In genomic region chrX:130575831-130576404, GRCh38 we compare ENCODE assay signal across 9 cellular contexts.
DNase-seq lines count a peak whose midpoint lies in the region; ATAC-seq and TF ChIP-seq lines count a peak whose summit lies in the region.
"Had no signal": no experiment of that assay in that cellular context is flagged by ENCODE, and none has a peak within 500 bp of the region (broad histone marks: within the 10 kb centered on the region; RNA-seq: fewer than 3 reads in every experiment).

No MANE protein-coding gene starts in this region.

- H3K36me3 ChIP-seq in KMS-11 (ENCODE audit: insufficient read depth) (no peaks in the 10 kb centered on the region), gastroesophageal sphincter (no peaks in the 10 kb centered on the region)

- H3K9ac ChIP-seq in KMS-11 = no peak overlapping the region

- WGBS in gastroesophageal sphincter (ENCODE audit: low coverage in 1 of 2), 2 donors = 22 to 60% methylated on average over 1 to 3 of the region's 6 CpGs

- H3K27me3 ChIP-seq in KMS-11 (ENCODE audit: insufficient read depth, low read depth) (no peaks in the 10 kb centered on the region), gastroesophageal sphincter (no peaks in the 10 kb centered on the region)

- POLR2A ChIA-PET in activated CD4-positive, alpha-beta T cell treated with anti-CD3 and anti-CD28 coated beads, Interleukin-2, amount 10 ng/mL, durations not matched to agents 7 days and 5 days (lab: Charles Lee) = no interaction called here

- no peak overlapping the region for H3K4me3 Mint-ChIP-seq in activated CD4-positive, alpha-beta T cell treated with anti-CD3 and anti-CD28 coated beads, Interleukin-2, amount 10 ng/mL, durations not matched to agents 7 days and 5 days

- no peak overlapping the region for H3K4me2 ChIP-seq in KMS-11

- peaks cover 8% of the 10 kb centered on the region for H3K4me1 ChIP-seq in KMS-11 (ENCODE audit: low read depth, poor library complexity, severe bottlenecking)
- no peaks in the 10 kb centered on the region for H3K4me1 ChIP-seq in gastroesophageal sphincter

- no peak for ATAC-seq in gastroesophageal sphincter
- ATAC-seq: activated naive CD4-positive, alpha-beta T cell treated with anti-CD3 and anti-CD28 coated beads, Interleukin-2, amount 50 U/mL, for 72 hours had no signal

- H3K27ac Mint-ChIP-seq in activated CD4-positive, alpha-beta T cell treated with anti-CD3 and anti-CD28 coated beads, Interleukin-2, amount 10 ng/mL, durations not matched to agents 7 days and 5 days = no peak overlapping the region
- H3K27ac Mint-ChIP-seq: activated naive CD4-positive, alpha-beta T cell treated with anti-CD3 and anti-CD28 coated beads, Interleukin-2, amount 50 U/mL, for 72 hours had no signal

- H2AFZ ChIP-seq in KMS-11 (ENCODE audit: low read depth) = 0 out of 2 replicates have a peak overlapping the region, but pooled peaks have one; percentile 23

- TF ChIP-seq CTCF in GM20000 (IDR thresholded peaks at IDR 0.05; ENCODE audit: extremely low read depth, missing control alignments) (peak; percentile 58), KMS-11 (conservative IDR thresholded peaks at IDR 0.05; ENCODE audit: low read depth, low read length) (peak; percentile 82), gastroesophageal sphincter (IDR thresholded peaks at IDR 0.05) (peak; percentile 33 to 65 (median 36))

- DNase-seq in NCI-H146 (lab: John Stamatoyannopoulos, UW) = peak; percentile 6
- DNase-seq in NCI-H146 treated with DMSO at 0.1 percent for 48 hours (lab: John Stamatoyannopoulos, UW; ENCODE audit: unreplicated experiment) = no peak
- DNase-seq in GM20000 (ENCODE audit: low spot score) = peak; percentile 23
- peak; percentile 20 for DNase-seq in activated CD4-positive, alpha-beta T cell treated with anti-CD3 and anti-CD28 coated beads, Interleukin-2, amount 10 ng/mL, durations not matched to agents 7 days and 5 days
- peak; percentile 14 for DNase-seq in retina
- no peak for DNase-seq in effector CD4-positive, alpha-beta T cell

- no peaks in the 10 kb centered on the region for H3K4me1 Mint-ChIP-seq in activated CD4-positive, alpha-beta T cell treated with anti-CD3 and anti-CD28 coated beads, Interleukin-2, amount 10 ng/mL, durations not matched to agents 7 days and 5 days

- H3K27me3 Mint-ChIP-seq in activated CD4-positive, alpha-beta T cell treated with anti-CD3 and anti-CD28 coated beads, Interleukin-2, amount 10 ng/mL, durations not matched to agents 7 days and 5 days = no peaks in the 10 kb centered on the region

- no peaks in the 10 kb centered on the region for H3K36me3 Mint-ChIP-seq in activated CD4-positive, alpha-beta T cell treated with anti-CD3 and anti-CD28 coated beads, Interleukin-2, amount 10 ng/mL, durations not matched to agents 7 days and 5 days (ENCODE audit: low read depth)
- H3K36me3 Mint-ChIP-seq: activated naive CD4-positive, alpha-beta T cell treated with anti-CD3 and anti-CD28 coated beads, Interleukin-2, amount 50 U/mL, for 72 hours had no signal

- no peak for TF ChIP-seq EP300 in gastroesophageal sphincter (IDR thresholded peaks at IDR 0.05)

- no peaks in the 10 kb centered on the region for H3K79me2 ChIP-seq in KMS-11 (ENCODE audit: insufficient read depth, low read depth)

- TF ChIP-seq POLR2A in gastroesophageal sphincter (IDR thresholded peaks at IDR 0.05) = no peak

- no peaks in the 10 kb centered on the region for H3K9me3 Mint-ChIP-seq in activated CD4-positive, alpha-beta T cell treated with anti-CD3 and anti-CD28 coated beads, Interleukin-2, amount 10 ng/mL, durations not matched to agents 7 days and 5 days
- H3K9me3 Mint-ChIP-seq: activated naive CD4-positive, alpha-beta T cell treated with anti-CD3 and anti-CD28 coated beads, Interleukin-2, amount 50 U/mL, for 72 hours had no signal

- CTCF ChIA-PET in activated CD4-positive, alpha-beta T cell treated with anti-CD3 and anti-CD28 coated beads, Interleukin-2, amount 10 ng/mL, durations not matched to agents 7 days and 5 days (lab: Charles Lee) = no interaction called here

- H3K27ac ChIP-seq in KMS-11 (no peak overlapping the region), gastroesophageal sphincter (no peak overlapping the region)

- no peaks in the 10 kb centered on the region for H3K9me3 ChIP-seq in gastroesophageal sphincter

- no peak overlapping the region for H3K4me3 ChIP-seq in KMS-11 (IDR thresholded peaks at IDR 0.05; ENCODE audit: insufficient read depth, low read depth, low read length)
- H3K4me3 ChIP-seq in gastroesophageal sphincter = no peak overlapping the region

- H4K20me1 ChIP-seq in KMS-11 (ENCODE audit: insufficient read depth) = no peaks in the 10 kb centered on the region

Comparison
In these comparisons a context has a peak if more than half of its experiments do, and no peak if none do; other contexts are left out.
1. DNase-seq: peak in NCI-H146 (single experiment), GM20000 (single experiment), activated CD4-positive, alpha-beta T cell treated with anti-CD3 and anti-CD28 coated beads, Interleukin-2, amount 10 ng/mL, durations not matched to agents 7 days and 5 days (single experiment) and retina (single experiment); none in NCI-H146 treated with DMSO at 0.1 percent for 48 hours (single experiment) and effector CD4-positive, alpha-beta T cell (single experiment).
2. Peak in every context shown above with its lines, with median percentiles within 50 percentile points of each other: CTCF ChIP-seq.